ENCODE assay signal across 1 cellular context in genomic region chr17:16286009-16286946, GRCh38.
TF ChIP-seq lines count a peak whose summit lies in the region.

No MANE protein-coding gene starts in this region.

TF ChIP-seq in A549, 52 proteins besides CTCF, POLR2A, EP300 and RAD21 (continued from another document):
- TF ChIP-seq PBX3 (IDR thresholded peaks at IDR 0.05) (peak; percentile 20; the same call in 1 of the 2 replicates), JUNB (IDR thresholded peaks at IDR 0.05) (peak; percentile 87), USF2 (IDR thresholded peaks at IDR 0.05) (no peak), MAX (IDR thresholded peaks at IDR 0.05) (peak; percentile 51), CBX2 (IDR thresholded peaks at IDR 0.05; ENCODE audit: borderline replicate concordance, low read depth) (no peak), POLR2AphosphoS2 (conservative IDR thresholded peaks at IDR 0.05; ENCODE audit: low read length) (no peak), RCOR1 (IDR thresholded peaks at IDR 0.05; ENCODE audit: low read depth, low read length) (no peak), ESRRA (IDR thresholded peaks at IDR 0.05; ENCODE audit: borderline replicate concordance, low read length) (peak; percentile 99; the same call in 1 of the 2 replicates), KDM5A (IDR thresholded peaks at IDR 0.05) (no peak), HOXB5 (CRISPR knock-in tag; IDR thresholded peaks at IDR 0.05) (peak; percentile 69; the same call in 1 of the 2 replicates), MYC (IDR thresholded peaks at IDR 0.05; ENCODE audit: borderline replicate concordance, low read length) (0 out of 2 replicates have a peak, but pooled peaks have one; percentile 41), E2F6 (IDR thresholded peaks at IDR 0.05; ENCODE audit: borderline replicate concordance, low read depth) (peak; percentile 68; the same call in 1 of the 2 replicates), HEYL (CRISPR knock-in tag; IDR thresholded peaks at IDR 0.05) (peak; percentile 82), HMGXB4 (CRISPR knock-in tag; IDR thresholded peaks at IDR 0.05; ENCODE audit: borderline replicate concordance) (no peak; the same call in 1 of the 2 replicates), ATOH8 (CRISPR knock-in tag; IDR thresholded peaks at IDR 0.05; ENCODE audit: low read depth) (no peak; the same call in 1 of the 2 replicates), TFCP2L1 (CRISPR knock-in tag; IDR thresholded peaks at IDR 0.05) (peak; percentile 45; the same call in 1 of the 2 replicates), ZSCAN20 (CRISPR knock-in tag; IDR thresholded peaks at IDR 0.05) (0 out of 2 replicates have a peak, but pooled peaks have one; percentile 53), BCL3 (IDR thresholded peaks at IDR 0.05) (peak; percentile 92; the same call in 2 of the 3 replicates)
